ENCODE assay signal across 14 cellular contexts in the genomic region with DNA sequence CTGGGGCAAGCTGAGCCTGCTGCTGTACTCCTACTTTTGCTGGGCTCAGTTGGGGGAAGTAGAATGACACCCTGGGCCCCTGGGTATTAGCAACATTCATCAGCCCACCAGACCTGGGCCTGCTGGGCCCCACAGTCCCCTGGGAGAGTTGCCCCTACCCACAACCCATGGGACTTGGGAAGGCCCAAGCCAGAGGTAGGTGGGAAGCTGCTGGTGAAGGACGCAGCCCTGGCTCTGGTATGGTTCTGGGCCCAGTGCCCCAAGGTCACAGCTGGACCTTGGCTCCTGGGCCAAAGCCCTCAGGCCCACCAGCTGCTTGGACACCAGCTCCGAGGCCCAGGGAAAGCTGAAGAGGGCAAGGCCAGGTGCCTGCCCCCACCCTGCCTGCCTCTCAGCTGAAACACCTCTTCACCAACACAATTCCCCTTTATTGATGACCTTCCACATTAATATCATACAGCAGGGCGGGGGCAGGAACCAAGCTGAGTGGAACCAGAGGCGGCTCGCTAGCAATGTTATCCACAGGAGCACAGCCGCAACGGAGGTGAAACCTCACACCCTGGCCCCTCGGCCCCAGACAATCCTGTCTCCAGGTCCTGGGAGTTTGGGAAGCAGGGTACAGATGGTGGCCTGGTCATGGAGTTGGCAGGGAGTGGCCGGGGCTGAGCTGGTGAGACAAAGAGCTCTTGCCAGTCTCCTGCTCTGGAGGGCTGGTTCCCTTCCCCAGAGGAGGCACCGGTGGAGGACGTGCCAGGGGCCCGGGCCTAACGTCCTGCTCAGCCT.
"Had no signal": no experiment of that assay in that cellular context is flagged by ENCODE, and none has a peak within 500 bp of the region (broad histone marks: within the 10 kb centered on the region; RNA-seq: fewer than 3 reads in every experiment).

No MANE protein-coding gene starts in this region.

- H3K27ac Mint-ChIP-seq: activated naive CD8-positive, alpha-beta T cell treated with anti-CD3 and anti-CD28 coated beads for 36 hours had no signal

- H3K9me3 ChIP-seq: left lung, sigmoid colon, thyroid gland had no signal

- H3K4me3 Mint-ChIP-seq: activated naive CD8-positive, alpha-beta T cell treated with anti-CD3 and anti-CD28 coated beads for 36 hours had no signal

- H3K4me3 ChIP-seq: left lung, sigmoid colon, thyroid gland had no signal

- H3K4me1 ChIP-seq: foreskin keratinocyte, left lung, sigmoid colon, thyroid gland had no signal

- H3K27me3 Mint-ChIP-seq: activated naive CD8-positive, alpha-beta T cell treated with anti-CD3 and anti-CD28 coated beads for 36 hours had no signal

- H3K27ac ChIP-seq: foreskin keratinocyte, left lung, sigmoid colon, thyroid gland had no signal

- H3K9me3 Mint-ChIP-seq: activated naive CD8-positive, alpha-beta T cell treated with anti-CD3 and anti-CD28 coated beads for 36 hours had no signal

- ATAC-seq: activated CD4-positive, CD25-positive, alpha-beta regulatory T cell treated with anti-CD3 and anti-CD28 coated beads, Interleukin-2, amount 50 U/mL, for 24 hours; foreskin keratinocyte; left lung had no signal

- DNase-seq: activated CD4-positive, alpha-beta T cell treated with anti-CD3 and anti-CD28 coated beads, Interleukin-2, amount 50 U/mL, for 4 hours; activated naive CD8-positive, alpha-beta T cell treated with anti-CD3 and anti-CD28 coated beads for 36 hours; activated T-cell treated with anti-CD3 and anti-CD28 coated beads, Interleukin-2, amount 50 U/mL, for 1 hour; anterior cingulate cortex; foreskin keratinocyte; head of caudate nucleus; left lung; mesenchymal stem cell; sigmoid colon; stimulated activated CD4-positive, alpha-beta T cell treated with anti-CD3 and anti-CD28 coated beads, Interleukin-4, amount 100 ng/mL, for 1 hour; stimulated activated CD8-positive, alpha-beta memory T cell treated with anti-CD3 and anti-CD28 coated beads, Interleukin-4, amount 100 ng/mL, for 48 hours; T-helper 2 cell; thyroid gland had no signal

- H3K27me3 ChIP-seq: foreskin keratinocyte, left lung, sigmoid colon, thyroid gland had no signal

- H3K4me1 Mint-ChIP-seq: activated naive CD8-positive, alpha-beta T cell treated with anti-CD3 and anti-CD28 coated beads for 36 hours had no signal
